ENCODE assay signal across 8 cellular contexts in the genomic region with DNA sequence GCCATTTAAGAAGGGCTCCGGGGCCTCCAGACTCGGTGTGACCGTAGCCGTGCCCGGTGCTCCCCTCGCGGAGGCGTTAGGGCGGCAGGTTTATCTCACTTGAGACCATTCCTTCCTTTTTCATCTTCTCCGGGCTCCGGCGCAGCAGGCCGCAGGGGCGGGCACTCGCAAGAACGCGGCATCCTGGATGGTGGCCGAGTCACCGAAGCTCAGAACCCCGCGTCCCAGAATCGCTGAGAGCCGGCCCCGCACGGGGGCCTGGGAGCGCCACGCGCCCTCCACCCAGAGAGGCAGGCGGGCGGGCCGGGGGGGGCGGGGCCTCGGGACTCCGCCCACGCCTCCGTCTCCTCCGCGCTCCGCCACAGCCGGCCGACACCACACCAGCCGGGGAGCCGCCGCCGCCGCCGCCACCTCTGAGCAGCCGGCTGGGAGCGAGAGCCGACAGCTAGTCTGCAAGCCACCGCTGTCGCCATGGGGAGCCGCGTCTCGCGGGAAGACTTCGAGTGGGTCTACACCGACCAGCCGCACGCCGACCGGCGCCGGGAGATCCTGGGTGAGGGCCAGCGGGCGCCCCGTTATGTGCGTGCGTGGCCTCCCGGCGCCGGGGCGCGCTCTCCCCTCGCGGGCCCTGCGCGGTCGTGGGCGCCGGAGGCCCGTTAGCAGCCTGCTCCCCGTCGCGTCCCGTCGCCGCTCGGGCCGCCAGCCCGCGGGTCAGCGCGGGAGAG.
DNase-seq lines count a peak whose midpoint lies in the region; ATAC-seq lines count a peak whose summit lies in the region.

TSS of gene DEGS1 (plus strand) at position 375 of the 725 bp plus-strand sequence. CDS start at position 472, 97 bp downstream.

- ATAC-seq in GM19025 (IDR thresholded peaks at IDR 0.05; ENCODE audit: low read depth, unreplicated experiment) = peak; percentile 69
- peak; percentile 63 for ATAC-seq in HG03196 (IDR thresholded peaks at IDR 0.05; ENCODE audit: unreplicated experiment)

- DNase-seq in AG20443 (ENCODE audit: low spot score) (peak; percentile 98), NCI-H345 (lab: John Stamatoyannopoulos, UW) (peak; percentile 90), cerebellar cortex (ENCODE audit: low spot score) (peak; percentile 87), kidney glomerular epithelial cell (lab: John Stamatoyannopoulos, UW) (peak; percentile 80)
- DNase-seq in activated CD4-positive, CD25-positive, alpha-beta regulatory T cell treated with anti-CD3 and anti-CD28 coated beads, Interleukin-2, amount 50 U/mL, for 72 hours = peak; percentile 81
- peak; percentile 53 to 55 for DNase-seq in stimulated activated CD4-positive, alpha-beta T cell treated with anti-CD3 and anti-CD28 coated beads, Interleukin-1b, Interleukin-23, amount 100 ng/mL, for 1 hour (ENCODE audit: low read depth in 2 of 2)

Comparison
In these comparisons a context has a peak if more than half of its experiments do, and no peak if none do; other contexts are left out.
1. Peak in every context shown above with its lines: DNase-seq and ATAC-seq.